ENCODE assay signal across 8 cellular contexts in the genomic region with DNA sequence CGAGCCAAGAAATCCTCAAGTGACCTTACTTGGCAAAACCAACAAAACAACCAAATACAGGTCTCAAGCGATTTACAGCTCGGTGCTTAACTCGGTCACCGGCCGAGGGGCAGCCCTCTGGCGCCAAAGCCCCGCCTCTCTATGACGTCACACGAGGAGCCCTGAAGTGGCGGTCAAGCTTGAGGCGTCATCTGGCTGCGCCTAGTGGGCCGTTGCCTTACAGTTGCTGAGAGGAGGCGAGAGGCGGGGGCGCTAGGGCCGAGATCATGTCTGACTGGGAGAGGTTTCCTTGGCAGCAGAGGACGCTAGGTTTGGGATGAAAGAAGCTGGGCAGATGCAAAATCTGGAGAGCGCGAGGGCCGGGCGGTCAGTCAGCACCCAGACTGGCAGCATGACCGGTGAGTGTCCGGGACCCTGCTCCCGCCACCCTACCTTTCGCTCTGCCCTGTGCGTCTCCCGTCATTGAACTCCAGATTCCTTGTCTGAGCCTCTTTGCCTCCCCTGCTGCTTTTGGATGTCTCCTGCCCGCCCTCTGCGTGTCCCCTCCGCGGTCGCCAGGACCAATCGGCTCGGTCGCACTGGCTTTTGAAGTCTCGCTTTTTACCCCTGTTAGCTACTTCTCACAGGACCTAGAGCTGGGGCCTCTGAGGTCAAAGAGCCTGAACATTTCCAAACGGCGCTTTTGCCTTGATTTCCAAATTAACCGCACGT. TPM values are rescaled to one million over a fixed set of nuclear protein-coding genes. Genes with fewer than 3 reads are reported as not detected.
A peak's percentile ranks its signal among the peaks of the same experiment; 100 is the strongest.
DNase-seq lines count a peak whose midpoint lies in the region; ATAC-seq and TF ChIP-seq lines count a peak whose summit lies in the region.

CDADC1 (plus strand) TSS at position 204 of the 711 bp plus-strand sequence; CDS start at position 317, 113 bp downstream.

- H3K4me2 ChIP-seq in BLaER1 treated with 17β-estradiol and CSF1 and Interleukin-3, amounts not matched to agents 10 nM and 100 nM: peak within 1 kb of the TSS; percentile 80 to 96 (median 90)

- peak; percentile 38 to 42 for TF ChIP-seq RAD21 in liver (IDR thresholded peaks at IDR 0.05)

- TF ChIP-seq CTCF in liver (IDR thresholded peaks at IDR 0.05; ENCODE audit: low read depth, low read length, missing input control): no peak

- H3K9me3 ChIP-seq in BLaER1 treated with 17β-estradiol and CSF1 and Interleukin-3, amounts not matched to agents 10 nM and 100 nM (replicated peaks in 1 of 11): peaks cover 0 to 6% (median 3%) of the 10 kb centered on the region in 11 experiments; a peak in 18 of 22 replicates
- H3K9me3 ChIP-seq in liver (ENCODE audit: control insufficient read depth in 4 of 4, low read length in 3 of 4): no peaks in the 10 kb centered on the region

- peak within 1 kb of the TSS; percentile 78 to 95 (median 89) for H3K4me3 ChIP-seq in BLaER1 treated with 17β-estradiol and CSF1 and Interleukin-3, amounts not matched to agents 10 nM and 100 nM
- peak within 1 kb of the TSS; percentile 68 to 75 (median 71) for H3K4me3 ChIP-seq in liver (ENCODE audit: low read depth in 1 of 3, low read length in 3 of 3)

- H3K4me1 ChIP-seq in BLaER1 treated with 17β-estradiol and CSF1 and Interleukin-3, amounts not matched to agents 10 nM and 100 nM: peaks cover 14 to 29% (median 22%) of the 10 kb centered on the region in 10 experiments; a peak in 19 of 20 replicates
- H3K4me1 ChIP-seq in liver (ENCODE audit: control insufficient read depth in 4 of 4, insufficient read depth in 4 of 4, low read length in 3 of 4): peaks cover 4 to 20% (median 10%) of the 10 kb centered on the region in 4 donors

- H4K20me1 ChIP-seq in BLaER1 treated with 17β-estradiol and CSF1 and Interleukin-3, amounts not matched to agents 10 nM and 100 nM: no peaks in the 10 kb centered on the region

- peaks cover 5 to 32% (median 12%) of the 10 kb centered on the region in 11 experiments; a peak in 9 of 22 replicates for H3K36me3 ChIP-seq in BLaER1 treated with 17β-estradiol and CSF1 and Interleukin-3, amounts not matched to agents 10 nM and 100 nM
- H3K36me3 ChIP-seq in liver (ENCODE audit: control insufficient read depth in 4 of 4, insufficient read depth in 3 of 4, low read depth in 1 of 4, low read length in 3 of 4): peaks cover 0 to 3% (median 2%) of the 10 kb centered on the region in 4 donors

- H3K27ac ChIP-seq in BLaER1 treated with 17β-estradiol and CSF1 and Interleukin-3, amounts not matched to agents 10 nM and 100 nM: peak within 1 kb of the TSS; percentile 60 to 87 (median 82)
- peak within 1 kb of the TSS; percentile 81 to 83 for H3K27ac ChIP-seq in liver (ENCODE audit: low read depth in 1 of 2, low read length in 2 of 2)

- ATAC-seq in GM19324 (IDR thresholded peaks at IDR 0.05; ENCODE audit: low FRiP score, unreplicated experiment) (peak; percentile 95), HG03520 (IDR thresholded peaks at IDR 0.05; ENCODE audit: unreplicated experiment) (peak; percentile 92)

- H3K9ac ChIP-seq in BLaER1 treated with 17β-estradiol and CSF1 and Interleukin-3, amounts not matched to agents 10 nM and 100 nM: peak within 1 kb of the TSS; percentile 82 to 92 (median 88)
- peak within 1 kb of the TSS; percentile 84 to 95 for H3K9ac ChIP-seq in liver (ENCODE audit: low read depth in 1 of 2, low read length in 2 of 2)

- WGBS in liver: under 1% methylated on average over 42 of the region's 42 CpGs

- H3K27me3 ChIP-seq in BLaER1 treated with 17β-estradiol and CSF1 and Interleukin-3, amounts not matched to agents 10 nM and 100 nM: no peaks in the 10 kb centered on the region
- no peaks in the 10 kb centered on the region for H3K27me3 ChIP-seq in liver (ENCODE audit: control insufficient read depth in 4 of 4, insufficient read depth in 4 of 4, low read length in 3 of 4)

- DNase-seq in NCI-H82 (lab: John Stamatoyannopoulos, UW): peak; percentile 99
- DNase-seq in activated CD4-positive, alpha-beta T cell treated with anti-CD3 and anti-CD28 coated beads, Interleukin-2, amount 50 U/mL, for 48 hours: peak; percentile 98 to 99
- DNase-seq in dermis microvascular lymphatic vessel endothelial cell (ENCODE audit: low read depth in 2 of 2): peak; percentile 87 to 97
- DNase-seq in stimulated activated CD4-positive, alpha-beta T cell treated with anti-CD3 and anti-CD28 coated beads, Interleukin-4, amount 100 ng/mL, for 24 hours: peak; percentile 92

TF ChIP-seq in liver, 16 proteins besides CTCF, POLR2A, EP300 and RAD21:
- TF ChIP-seq SP1 (IDR thresholded peaks at IDR 0.05): peak; percentile 79
- peak; percentile 57 to 78 for TF ChIP-seq RXRA (IDR thresholded peaks at IDR 0.05)
- peak; percentile 33 to 42 for TF ChIP-seq EGR1 (IDR thresholded peaks at IDR 0.05; ENCODE audit: low read depth in 2 of 2)
- TF ChIP-seq, protein P1, sequence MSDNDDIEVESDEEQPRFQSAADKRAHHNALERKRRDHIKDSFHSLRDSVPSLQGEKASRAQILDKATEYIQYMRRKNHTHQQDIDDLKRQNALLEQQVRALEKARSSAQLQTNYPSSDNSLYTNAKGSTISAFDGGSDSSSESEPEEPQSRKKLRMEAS (IDR thresholded peaks at IDR 0.05): no peak
- TF ChIP-seq, protein P2, sequence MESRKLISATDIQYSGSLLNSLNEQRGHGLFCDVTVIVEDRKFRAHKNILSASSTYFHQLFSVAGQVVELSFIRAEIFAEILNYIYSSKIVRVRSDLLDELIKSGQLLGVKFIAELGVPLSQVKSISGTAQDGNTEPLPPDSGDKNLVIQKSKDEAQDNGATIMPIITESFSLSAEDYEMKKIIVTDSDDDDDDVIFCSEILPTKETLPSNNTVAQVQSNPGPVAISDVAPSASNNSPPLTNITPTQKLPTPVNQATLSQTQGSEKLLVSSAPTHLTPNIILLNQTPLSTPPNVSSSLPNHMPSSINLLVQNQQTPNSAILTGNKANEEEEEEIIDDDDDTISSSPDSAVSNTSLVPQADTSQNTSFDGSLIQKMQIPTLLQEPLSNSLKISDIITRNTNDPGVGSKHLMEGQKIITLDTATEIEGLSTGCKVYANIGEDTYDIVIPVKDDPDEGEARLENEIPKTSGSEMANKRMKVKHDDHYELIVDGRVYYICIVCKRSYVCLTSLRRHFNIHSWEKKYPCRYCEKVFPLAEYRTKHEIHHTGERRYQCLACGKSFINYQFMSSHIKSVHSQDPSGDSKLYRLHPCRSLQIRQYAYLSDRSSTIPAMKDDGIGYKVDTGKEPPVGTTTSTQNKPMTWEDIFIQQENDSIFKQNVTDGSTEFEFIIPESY (IDR thresholded peaks at IDR 0.05): no peak
- TF ChIP-seq NR2F2 (IDR thresholded peaks at IDR 0.05): peak; percentile 20
- no peak for TF ChIP-seq FOXA1 (IDR thresholded peaks at IDR 0.05)
- peak; percentile 11 for TF ChIP-seq ATF3 (IDR thresholded peaks at IDR 0.05)
- peak; percentile 32 for TF ChIP-seq REST (IDR thresholded peaks at IDR 0.05)
- peak; percentile 67 for TF ChIP-seq YY1 (IDR thresholded peaks at IDR 0.05)
- no peak for TF ChIP-seq FOXA2 (IDR thresholded peaks at IDR 0.05)
- TF ChIP-seq HNF4G (IDR thresholded peaks at IDR 0.05): no peak
- peak; percentile 58 to 61 for TF ChIP-seq JUND (IDR thresholded peaks at IDR 0.05)
- TF ChIP-seq TAF1 (conservative IDR thresholded peaks at IDR 0.05): no peak
- no peak for TF ChIP-seq GABPA (IDR thresholded peaks at IDR 0.05 in 1 of 2, conservative IDR thresholded peaks at IDR 0.05 in 1 of 2)
- TF ChIP-seq HNF4A (conservative IDR thresholded peaks at IDR 0.05): peak in 1 of 2 donors; percentile 17
TF ChIP-seq in liver: peak in this region for 9.

RNA-seq across cellular contexts. Expression of gene CDADC1, which starts in this region (rescaled TPM):
- total RNA-seq in dermis microvascular lymphatic vessel endothelial cell (1.5 and 1.7 TPM in 2 replicates), liver (1 to 10 TPM; 3.2 to 5.9 TPM)
- 1 to 10 TPM; 3.0 to 6.1 TPM for polyA plus RNA-seq in liver

Comparison
In these comparisons a context has a peak if more than half of its experiments do, and no peak if none do; other contexts are left out.
1. Peak in every context shown above with its lines: DNase-seq, ATAC-seq, H3K4me3 ChIP-seq and H3K27ac ChIP-seq.